Comparison of ENCODE assay signal across 26 cellular contexts in the genomic region with DNA sequence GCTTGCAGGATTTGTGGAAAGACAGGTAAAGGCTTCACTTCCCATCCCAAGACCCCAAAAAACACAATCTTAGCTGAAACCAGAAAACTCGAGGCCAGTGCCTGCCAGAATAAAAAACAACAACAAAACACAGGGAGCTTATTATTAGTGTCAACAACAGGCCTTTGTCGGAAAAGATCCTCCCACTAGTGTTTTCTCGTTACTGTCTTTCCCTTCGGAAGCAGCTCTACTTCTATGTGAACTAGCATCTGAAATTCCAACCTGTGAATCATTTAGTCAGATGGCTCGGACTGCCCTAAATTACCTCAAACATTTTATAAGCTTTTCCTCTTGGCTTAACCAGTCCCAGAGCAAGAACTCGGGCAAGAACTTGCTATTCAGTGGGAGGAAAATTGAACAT.
A peak's percentile ranks its signal among the peaks of the same experiment; 100 is the strongest.
DNase-seq lines count a peak whose midpoint lies in the region; ATAC-seq, FAIRE-seq and TF ChIP-seq lines count a peak whose summit lies in the region.
"Had no signal": no experiment of that assay in that cellular context is flagged by ENCODE, and none has a peak within 500 bp of the region (broad histone marks: within the 10 kb centered on the region; RNA-seq: fewer than 3 reads in every experiment).

No MANE protein-coding gene starts in this region.

- no peaks in the 10 kb centered on the region for H3K27me3 ChIP-seq in endothelial cell of umbilical vein (ENCODE audit: control insufficient read depth in 2 of 2, insufficient read depth in 2 of 2, low read length in 2 of 2)
- no peaks in the 10 kb centered on the region for H3K27me3 ChIP-seq in upper lobe of right lung
- H3K27me3 ChIP-seq: cardiac muscle cell, heart left ventricle, upper lobe of left lung had no signal

- peaks cover 16% of the 10 kb centered on the region for H3K4me1 Mint-ChIP-seq in nephron
- H3K4me1 Mint-ChIP-seq: activated naive CD4-positive, alpha-beta T cell treated with anti-CD3 and anti-CD28 coated beads, Interleukin-2, amount 50 U/mL, for 24 hours; IgD-negative memory B cell; naive B cell had no signal

- H3K9me3 ChIP-seq in endothelial cell of umbilical vein (replicated peaks; ENCODE audit: control insufficient read depth, insufficient read depth, low read length): no peaks in the 10 kb centered on the region
- no peaks in the 10 kb centered on the region for H3K9me3 ChIP-seq in upper lobe of right lung
- H3K9me3 ChIP-seq: SK-N-SH, upper lobe of left lung had no signal

- peak; percentile 50 for DNase-seq in SK-MEL-5 (ENCODE audit: low read depth, low spot score)
- DNase-seq in endothelial cell of umbilical vein (ENCODE audit: low read depth, low spot score): no peak
- no peak for DNase-seq in A172 (ENCODE audit: low spot score)
- no peak for DNase-seq in upper lobe of right lung
- no peak for DNase-seq in GM19239 (ENCODE audit: insufficient read length, low spot score)
- DNase-seq: activated CD4-positive, alpha-beta T cell treated with anti-CD3 and anti-CD28 coated beads for 1 hour; activated CD8-positive, alpha-beta T cell treated with anti-CD3 and anti-CD28 coated beads for 36 hours; heart left ventricle; left colon; mesendoderm; naive B cell; NCI-H1092; NCI-H187; NCI-H2171 treated with DMSO at 0.1 percent for 48 hours; NCI-H524; SK-N-SH; stimulated activated naive CD8-positive, alpha-beta T cell treated with anti-CD3 and anti-CD28 coated beads, Interleukin-15, amount 100 ng/mL, for 72 hours; T-helper 17 cell; upper lobe of left lung had no signal

- no peak for TF ChIP-seq CTCF in endothelial cell of umbilical vein (IDR thresholded peaks at IDR 0.05; ENCODE audit: extremely low read depth in 1 of 2, insufficient read depth in 1 of 2, low read depth in 1 of 2, low read length in 2 of 2)
- TF ChIP-seq CTCF in nephron (IDR thresholded peaks at IDR 0.05; ENCODE audit: unreplicated experiment in 3 of 3): no peak
- TF ChIP-seq CTCF in upper lobe of right lung (IDR thresholded peaks at IDR 0.05): no peak

- CTCF ChIA-PET in endothelial cell of umbilical vein (lab: Charles Lee): interaction anchor here (0.7 to 1.3 kb wide), 6 partner anchors 22 to 351 kb away, joined by 3 to 5 read pairs (median 4); no protein-coding TSS in a partner anchor

- H3K27ac Mint-ChIP-seq in nephron: peak overlapping the region in 2 of 3 experiments; percentile 10 to 42
- H3K27ac Mint-ChIP-seq: activated CD8-positive, alpha-beta T cell treated with anti-CD3 and anti-CD28 coated beads for 36 hours; activated naive CD4-positive, alpha-beta T cell treated with anti-CD3 and anti-CD28 coated beads, Interleukin-2, amount 50 U/mL, for 24 hours; activated T-helper 2 cell treated with anti-CD3 and anti-CD28 coated beads, Interferon-gamma antibody, Interleukin-2, Interleukin-4, amounts not matched to agents 10 μg/mL and 5 μg/mL and 100 μg/mL, durations not matched to agents 14 hours and 24 hours and 36 hours; IgD-negative memory B cell; naive B cell; stimulated activated naive CD8-positive, alpha-beta T cell treated with anti-CD3 and anti-CD28 coated beads, Interleukin-15, amount 100 ng/mL, for 72 hours; T-helper 17 cell had no signal

- no peak overlapping the region for H2AFZ ChIP-seq in endothelial cell of umbilical vein (ENCODE audit: low read depth, low read length)

- POLR2A ChIA-PET in endothelial cell of umbilical vein (lab: Charles Lee): no interaction called here

- no peak overlapping the region for H3K4me3 Mint-ChIP-seq in nephron
- H3K4me3 Mint-ChIP-seq: activated CD8-positive, alpha-beta T cell treated with anti-CD3 and anti-CD28 coated beads for 36 hours; activated naive CD4-positive, alpha-beta T cell treated with anti-CD3 and anti-CD28 coated beads, Interleukin-2, amount 50 U/mL, for 24 hours; IgD-negative memory B cell; naive B cell; stimulated activated naive CD8-positive, alpha-beta T cell treated with anti-CD3 and anti-CD28 coated beads, Interleukin-15, amount 100 ng/mL, for 72 hours; T-helper 17 cell had no signal

- H3K4me1 ChIP-seq in endothelial cell of umbilical vein (ENCODE audit: control insufficient read depth, extremely low read depth, insufficient read depth, low read length) (peaks cover 17% of the 10 kb centered on the region), upper lobe of right lung (no peaks in the 10 kb centered on the region)

- H3K79me2 ChIP-seq in endothelial cell of umbilical vein (ENCODE audit: control insufficient read depth, insufficient read depth, low read length): no peaks in the 10 kb centered on the region

- intact Hi-C loops in endothelial cell of umbilical vein (cut with micrococcal nuclease): no loop called here
- intact Hi-C loops in upper lobe of right lung (cut with DNase I): no loop called here

- H3K27ac ChIP-seq in endothelial cell of umbilical vein (ENCODE audit: insufficient read depth, low read depth, low read length) (peak overlapping the region; percentile 54), upper lobe of right lung (no peak overlapping the region)
- H3K27ac ChIP-seq: cardiac muscle cell, epithelial cell of prostate had no signal

- no peak for TF ChIP-seq POLR2A in endothelial cell of umbilical vein (IDR thresholded peaks at IDR 0.05; ENCODE audit: low read depth, low read length)

- H4K20me1 ChIP-seq in endothelial cell of umbilical vein (replicated peaks; ENCODE audit: control insufficient read depth, extremely low read depth, insufficient read depth, low read length): no peaks in the 10 kb centered on the region

- H3K36me3 Mint-ChIP-seq in nephron (ENCODE audit: low read depth): peaks cover 47% of the 10 kb centered on the region
- H3K36me3 Mint-ChIP-seq: IgD-negative memory B cell, naive B cell had no signal

- in situ Hi-C loops in SK-MEL-5 (cut with HindIII; ENCODE audit: low pct_unique_long_range_greater_than_20kb, low sequenced_read_pairs): no loop called here

- dilution Hi-C loops in endothelial cell of umbilical vein (cut with MboI; ENCODE audit: extremely low pct_ligation_motif_present, low sequenced_read_pairs): no loop called here

- H3K9me3 Mint-ChIP-seq in nephron: peaks cover 2% of the 10 kb centered on the region
- H3K9me3 Mint-ChIP-seq: activated naive CD4-positive, alpha-beta T cell treated with anti-CD3 and anti-CD28 coated beads, Interleukin-2, amount 50 U/mL, for 24 hours; IgD-negative memory B cell; stimulated activated naive CD8-positive, alpha-beta T cell treated with anti-CD3 and anti-CD28 coated beads, Interleukin-15, amount 100 ng/mL, for 72 hours had no signal

- no peaks in the 10 kb centered on the region for H3K27me3 Mint-ChIP-seq in nephron (ENCODE audit: low read depth)
- H3K27me3 Mint-ChIP-seq: activated CD8-positive, alpha-beta T cell treated with anti-CD3 and anti-CD28 coated beads for 36 hours; activated naive CD4-positive, alpha-beta T cell treated with anti-CD3 and anti-CD28 coated beads, Interleukin-2, amount 50 U/mL, for 24 hours; stimulated activated naive CD8-positive, alpha-beta T cell treated with anti-CD3 and anti-CD28 coated beads, Interleukin-15, amount 100 ng/mL, for 72 hours; T-helper 17 cell had no signal

- H3K9me1 ChIP-seq in endothelial cell of umbilical vein (replicated peaks; ENCODE audit: control insufficient read depth, extremely low read depth, insufficient read depth, low read length): no peaks in the 10 kb centered on the region

- BruUV-seq in endothelial cell of umbilical vein (replicated peaks; lab: Mats Ljungman, UMichigan): no TSS peak

- no peak overlapping the region for H3K4me3 ChIP-seq in endothelial cell of umbilical vein (replicated peaks in 1 of 3; ENCODE audit: insufficient read depth in 1 of 3, low read depth in 1 of 3, low read length in 3 of 3)
- H3K4me3 ChIP-seq in upper lobe of right lung: no peak overlapping the region
- H3K4me3 ChIP-seq: cardiac muscle cell, upper lobe of left lung had no signal

- ATAC-seq in GM18867 (IDR thresholded peaks at IDR 0.05; ENCODE audit: unreplicated experiment) (no peak), upper lobe of right lung (no peak)
- ATAC-seq: activated CD8-positive, alpha-beta T cell treated with anti-CD3 and anti-CD28 coated beads for 36 hours; left colon; stimulated activated naive CD8-positive, alpha-beta T cell treated with anti-CD3 and anti-CD28 coated beads, Interleukin-15, amount 100 ng/mL, for 72 hours; T-helper 17 cell had no signal

- no peak overlapping the region for H3K9ac ChIP-seq in endothelial cell of umbilical vein (replicated peaks; ENCODE audit: extremely low read depth, insufficient read depth, low read length)
- H3K9ac ChIP-seq: SK-N-SH had no signal

- H3K36me3 ChIP-seq in endothelial cell of umbilical vein (ENCODE audit: control insufficient read depth in 2 of 2, extremely low read depth in 1 of 2, insufficient read depth in 2 of 2, low read length in 2 of 2): no peaks in the 10 kb centered on the region
- H3K36me3 ChIP-seq in upper lobe of right lung: peaks cover 9% of the 10 kb centered on the region
- H3K36me3 ChIP-seq: cardiac muscle cell, heart left ventricle had no signal

- FAIRE-seq in endothelial cell of umbilical vein (lab: Jason Lieb, UNC) (peak; percentile 24), GM19239 (lab: Jason Lieb, UNC) (no peak)

- H3K4me2 ChIP-seq in endothelial cell of umbilical vein (ENCODE audit: insufficient read depth, low read length): no peak overlapping the region
- H3K4me2 ChIP-seq: SK-N-SH had no signal

TF ChIP-seq in endothelial cell of umbilical vein, 7 proteins besides CTCF, POLR2A, EP300 and RAD21:
- TF ChIP-seq POLR2AphosphoS5 (IDR thresholded peaks at IDR 0.05; ENCODE audit: insufficient read depth, low read depth, low read length) (no peak), JUN (IDR thresholded peaks at IDR 0.05; ENCODE audit: borderline replicate concordance, insufficient read depth, insufficient read length, low read depth) (no peak), GATA2 (IDR thresholded peaks at IDR 0.05; ENCODE audit: insufficient read depth, insufficient read length, low read depth, low read length) (no peak), MAX (IDR thresholded peaks at IDR 0.05; ENCODE audit: insufficient read depth, insufficient read length) (no peak), MYC (IDR thresholded peaks at IDR 0.05; ENCODE audit: low read depth, low read length) (no peak)
